Comparison of ENCODE assay signal across 21 cellular contexts in genomic region chr14:23432946-23433345, GRCh38. TPM values are rescaled to one million over a fixed set of nuclear protein-coding genes. Genes with fewer than 3 reads are reported as not detected.
A peak's percentile ranks its signal among the peaks of the same experiment; 100 is the strongest.
DNase-seq lines count a peak whose midpoint lies in the region; ATAC-seq, FAIRE-seq and TF ChIP-seq lines count a peak whose summit lies in the region.
"Had no signal": no experiment of that assay in that cellular context is flagged by ENCODE, and none has a peak within 500 bp of the region (broad histone marks: within the 10 kb centered on the region; RNA-seq: fewer than 3 reads in every experiment).

No MANE protein-coding gene starts in this region.

- H4K20me1 ChIP-seq in H1 (replicated peaks in 1 of 2; ENCODE audit: control insufficient read depth in 1 of 2, insufficient read depth in 2 of 2, low read length in 2 of 2) = no peaks in the 10 kb centered on the region
- H4K20me1 ChIP-seq: BLaER1 treated with 17β-estradiol and CSF1 and Interleukin-3, amounts not matched to agents 10 nM and 100 nM had no signal

- H3K27me3 ChIP-seq in heart left ventricle (no peaks in the 10 kb centered on the region), H1 (replicated peaks in 1 of 4; ENCODE audit: control insufficient read depth in 3 of 4, extremely low read depth in 1 of 4, insufficient read depth in 3 of 4, low read length in 3 of 4) (no peaks in the 10 kb centered on the region; a peak in 1 of 7 replicates), neuronal stem cell (ENCODE audit: control insufficient read depth in 3 of 3, insufficient read depth in 3 of 3, low read depth in 1 of 3, low read length in 3 of 3) (no peaks in the 10 kb centered on the region), tibial artery (peaks cover 0 to 12% of the 10 kb centered on the region in 2 donors)
- H3K27me3 ChIP-seq: BLaER1 treated with 17β-estradiol and CSF1 and Interleukin-3, amounts not matched to agents 10 nM and 100 nM had no signal

- H2AFZ ChIP-seq in H1 (ENCODE audit: low read length) (no peak overlapping the region), neuronal stem cell (ENCODE audit: low read length) (no peak overlapping the region)

- H3K9me3 ChIP-seq in heart left ventricle (no peaks in the 10 kb centered on the region), H1 (ENCODE audit: insufficient read depth in 2 of 2, low read depth in 1 of 2, low read length in 1 of 2) (no peaks in the 10 kb centered on the region; a peak in 1 of 4 replicates), neuronal stem cell (replicated peaks in 1 of 2; ENCODE audit: control insufficient read depth in 2 of 2, insufficient read depth in 1 of 2, low read depth in 1 of 2, low read length in 2 of 2) (peaks cover 0 to 2% of the 10 kb centered on the region in 2 donors), tibial artery (no peaks in the 10 kb centered on the region)
- H3K9me3 ChIP-seq: BLaER1 treated with 17β-estradiol and CSF1 and Interleukin-3, amounts not matched to agents 10 nM and 100 nM had no signal

- H4K91ac ChIP-seq in H1 (replicated peaks; ENCODE audit: insufficient read length, low read length) = no peak overlapping the region
- H4K91ac ChIP-seq in neuronal stem cell (ENCODE audit: low read depth, low read length, poor library complexity) = no peak overlapping the region

- H3K14ac ChIP-seq in H1 (ENCODE audit: insufficient read length) (no peak overlapping the region), neuronal stem cell (ENCODE audit: low read length) (no peak overlapping the region)

- H3K27ac ChIP-seq in heart left ventricle (peak overlapping the region in 8 of 12 donors; percentile 72 to 97 (median 91)), H1 (ENCODE audit: low read depth, low read length) (no peak overlapping the region), neuronal stem cell (replicated peaks; ENCODE audit: low read length) (no peak overlapping the region), tibial artery (no peak overlapping the region)
- H3K27ac ChIP-seq: BLaER1 treated with 17β-estradiol and CSF1 and Interleukin-3, amounts not matched to agents 10 nM and 100 nM had no signal

- DNase-seq in heart left ventricle (peak in 2 of 5 donors; percentile 7 to 17), Right ventricle myocardium inferior (ENCODE audit: missing footprints) (no peak), H1 (ENCODE audit: low read depth in 1 of 2, low spot score in 2 of 2) (no peak), neuronal stem cell (ENCODE audit: low spot score) (no peak), tibial artery (peak; percentile 2 to 57), RPMI8226 (no peak)
- DNase-seq: Calu3; CD8-positive, alpha-beta T cell; DMS53; GOT3; NCI-H1092 treated with DMSO at 0.1 percent for 48 hours; NCI-H146; NCI-H2081; NCI-H2171 treated with DMSO at 0.1 percent for 48 hours; SIG-M5 had no signal

- no peak overlapping the region for H3K4me2 ChIP-seq in H1 (ENCODE audit: insufficient read depth in 1 of 2, low read depth in 2 of 2, low read length in 2 of 2)
- H3K4me2 ChIP-seq in neuronal stem cell (ENCODE audit: insufficient read depth, low read length, poor library complexity, severe bottlenecking) = no peak overlapping the region
- H3K4me2 ChIP-seq: BLaER1 treated with 17β-estradiol and CSF1 and Interleukin-3, amounts not matched to agents 10 nM and 100 nM had no signal

- H2BK15ac ChIP-seq in H1 (ENCODE audit: low read length) = 0 out of 2 replicates have a peak overlapping the region, but pooled peaks have one; percentile 46
- H2BK15ac ChIP-seq in neuronal stem cell (ENCODE audit: low read length) = no peak overlapping the region

- WGBS in heart left ventricle, 4 donors = 40 to 64% (median 48%) methylated on average over 10 of the region's 10 CpGs
- 88% methylated on average over 10 of the region's 10 CpGs; no CpG with 5 or more reads in 1 of the 2 experiments for WGBS in H1 (ENCODE audit: extremely low coverage in 1 of 2, insufficient coverage in 1 of 2, insufficient read length in 1 of 2, insufficient replicate concordance in 2 of 2, low coverage in 1 of 2, low lambda C conversion rate in 2 of 2, missing lambda C conversion rate in 1 of 2), 2 experiments
- no CpG with 5 or more reads among the region's 10 CpGs for WGBS in neuronal stem cell (ENCODE audit: extremely low coverage in 2 of 2, insufficient read length in 2 of 2, insufficient replicate concordance in 1 of 2), 2 donors

- no peak overlapping the region for H4K5ac ChIP-seq in H1 (ENCODE audit: insufficient read length, low read depth, low read length)

- no peak overlapping the region for H4K8ac ChIP-seq in H1 (ENCODE audit: extremely low read depth, insufficient read depth, low read length)
- no peak overlapping the region for H4K8ac ChIP-seq in neuronal stem cell (ENCODE audit: low read depth, low read length)

- TF ChIP-seq CTCF in heart left ventricle (IDR thresholded peaks at IDR 0.05) (no peak), H1 (IDR thresholded peaks at IDR 0.05; ENCODE audit: control extremely low read depth in 1 of 3, insufficient read depth in 1 of 3, low read depth in 1 of 3, low read length in 3 of 3) (no peak), tibial artery (IDR thresholded peaks at IDR 0.05) (no peak)

- H3K9ac ChIP-seq in H1 (replicated peaks in 1 of 4; ENCODE audit: extremely low read depth in 1 of 4, low read depth in 3 of 4, low read length in 3 of 4) (no peak overlapping the region), neuronal stem cell (ENCODE audit: low read depth, low read length, poor library complexity) (no peak overlapping the region)
- H3K9ac ChIP-seq: BLaER1 treated with 17β-estradiol and CSF1 and Interleukin-3, amounts not matched to agents 10 nM and 100 nM had no signal

- H3K79me2 ChIP-seq in H1 (ENCODE audit: control insufficient read depth in 1 of 2, insufficient read depth in 2 of 2, low read length in 2 of 2) = no peaks in the 10 kb centered on the region

- ATAC-seq in heart left ventricle = no peak
- ATAC-seq in Right ventricle myocardium inferior = no peak
- no peak for ATAC-seq in GM21390 (IDR thresholded peaks at IDR 0.05; ENCODE audit: unreplicated experiment)
- ATAC-seq: CD8-positive, alpha-beta T cell had no signal

- H3K4me1 ChIP-seq in heart left ventricle = peaks cover 0 to 21% (median 4%) of the 10 kb centered on the region in 12 donors
- H3K4me1 ChIP-seq in H1 (replicated peaks in 1 of 4; ENCODE audit: control insufficient read depth in 3 of 4, insufficient read depth in 4 of 4, low read length in 3 of 4) = peaks cover 0 to 4% (median 0%) of the 10 kb centered on the region in 4 experiments; a peak in 1 of 7 replicates
- peaks cover 40 to 43% of the 10 kb centered on the region in 2 donors for H3K4me1 ChIP-seq in neuronal stem cell (ENCODE audit: control insufficient read depth in 2 of 2, insufficient read depth in 1 of 2, low read depth in 1 of 2, low read length in 2 of 2)
- no peaks in the 10 kb centered on the region for H3K4me1 ChIP-seq in tibial artery

- intact Hi-C loops in heart left ventricle (cut with DNase I) = no loop called here
- intact Hi-C loops in Right ventricle myocardium inferior (cut with DNase I) = no loop called here
- intact Hi-C loops in tibial artery (cut with DNase I; ENCODE audit: low total_unique reads) = no loop called here

- POLR2A ChIA-PET in H1 (lab: Charles Lee; ENCODE audit: partially characterized antibody) = no interaction called here

- FAIRE-seq in H1 (lab: Jason Lieb, UNC) = no peak
- FAIRE-seq: GM12891, RCC 7860 had no signal

- TF ChIP-seq RAD21 in H1 (IDR thresholded peaks at IDR 0.05 in 1 of 2, conservative IDR thresholded peaks at IDR 0.05 in 1 of 2; ENCODE audit: low read depth in 2 of 2, low read length in 2 of 2) = no peak

- no peaks in the 10 kb centered on the region for H3K23me2 ChIP-seq in H1 (ENCODE audit: low read depth, low read length)

- H2BK12ac ChIP-seq in H1 (ENCODE audit: low read depth, low read length) (no peak overlapping the region), neuronal stem cell (ENCODE audit: low read length) (peak overlapping the region; percentile 69)

- H2BK120ac ChIP-seq in H1 (replicated peaks; ENCODE audit: low read depth, low read length) (no peak overlapping the region), neuronal stem cell (ENCODE audit: low read depth, low read length) (no peak overlapping the region)

- TF ChIP-seq POLR2A in heart left ventricle (IDR thresholded peaks at IDR 0.05) (no peak), H1 (IDR thresholded peaks at IDR 0.05; ENCODE audit: control extremely low read depth in 1 of 2, low read depth in 2 of 2, low read length in 2 of 2) (no peak)

- H3K36me3 ChIP-seq in heart left ventricle = peaks cover 0 to 70% (median 34%) of the 10 kb centered on the region in 9 donors
- H3K36me3 ChIP-seq in H1 (ENCODE audit: control insufficient read depth in 2 of 4, insufficient read depth in 4 of 4, low read length in 3 of 4) = no peaks in the 10 kb centered on the region
- H3K36me3 ChIP-seq in neuronal stem cell (replicated peaks in 1 of 2; ENCODE audit: control insufficient read depth in 2 of 2, insufficient read depth in 2 of 2, low read length in 2 of 2) = no peaks in the 10 kb centered on the region
- no peaks in the 10 kb centered on the region for H3K36me3 ChIP-seq in tibial artery
- H3K36me3 ChIP-seq: BLaER1 treated with 17β-estradiol and CSF1 and Interleukin-3, amounts not matched to agents 10 nM and 100 nM had no signal

- CTCF ChIA-PET in H1 (lab: Charles Lee; ENCODE audit: partially characterized antibody) = interaction anchor here (0.7 to 1.2 kb wide), 3 partner anchors 17 to 53 kb away, joined by 3 to 4 read pairs (median 3); no protein-coding TSS in a partner anchor

- H3K23ac ChIP-seq in H1 (ENCODE audit: insufficient read length) (no peak overlapping the region), neuronal stem cell (ENCODE audit: low read depth, low read length, poor library complexity) (no peak overlapping the region)

- H3K4me3 ChIP-seq in heart left ventricle = peak overlapping the region in 2 of 12 donors; percentile 54 to 59
- no peak overlapping the region for H3K4me3 ChIP-seq in H1 (ENCODE audit: extremely low read depth in 1 of 4, insufficient read depth in 2 of 4, low read depth in 3 of 4, low read length in 4 of 4)
- H3K4me3 ChIP-seq in neuronal stem cell (ENCODE audit: low read length in 2 of 2) = no peak overlapping the region
- no peak overlapping the region for H3K4me3 ChIP-seq in tibial artery
- H3K4me3 ChIP-seq: BLaER1 treated with 17β-estradiol and CSF1 and Interleukin-3, amounts not matched to agents 10 nM and 100 nM had no signal

- H3K79me1 ChIP-seq in H1 (ENCODE audit: low read depth, low read length) (peaks cover 3% of the 10 kb centered on the region; the same call in 1 of the 2 replicates), neuronal stem cell (ENCODE audit: low read depth, low read length) (peaks cover 4% of the 10 kb centered on the region)

- no peak overlapping the region for H3K18ac ChIP-seq in H1 (ENCODE audit: extremely low read depth, low read length)
- H3K18ac ChIP-seq in neuronal stem cell (ENCODE audit: low read length) = no peak overlapping the region

- H3K4ac ChIP-seq in H1 (replicated peaks; ENCODE audit: insufficient read length, low read depth, low read length) = no peak overlapping the region
- H3K4ac ChIP-seq in neuronal stem cell (ENCODE audit: low read length) = no peak overlapping the region

- TF ChIP-seq EP300 in H1 (IDR thresholded peaks at IDR 0.05; ENCODE audit: borderline replicate concordance in 1 of 2, low read depth in 2 of 2, low read length in 2 of 2) = no peak

- H2BK5ac ChIP-seq in H1 (ENCODE audit: low read depth, low read length) (no peak overlapping the region), neuronal stem cell (ENCODE audit: low read length) (peak overlapping the region; percentile 35)

- H3K56ac ChIP-seq in H1 (replicated peaks; ENCODE audit: insufficient read length, low read depth, low read length) = no peak overlapping the region

- no peak overlapping the region for H2AK5ac ChIP-seq in H1 (ENCODE audit: low read depth, low read length)
- peak overlapping the region; percentile 49 for H2AK5ac ChIP-seq in neuronal stem cell (ENCODE audit: low read depth, low read length)

- H2BK20ac ChIP-seq in H1 (ENCODE audit: low read length) = no peak overlapping the region

RNA-seq across cellular contexts. Expression of gene MYH7, which starts 2.5 kb away (rescaled TPM):
- total RNA-seq in heart left ventricle (over 10,000 TPM in 7 of 9 donors, 1,000 to 10,000 TPM in 2; 6,202 to 23,825 (median 18,310) TPM), Right ventricle myocardium inferior (11,833 TPM)
- polyA plus RNA-seq in heart left ventricle (over 10,000 TPM in 1 of 2 donors, 100 to 1,000 TPM in 1; 727 to 12,111 TPM), H1 (2011; rRNA removed) (0.02 TPM in 1 of 2 replicates, not detected in the other)
- total RNA-seq in H1 (2021; fragmentation: NEBNext Ultra II Directional; extraction: Animal tissue kit (Norgen Biotek cat#: 25700)) = not detected in 2 replicates
- not detected for polyA plus RNA-seq in H1 (2011; cell fraction: cytosol; rRNA removed)
- 0.01 TPM for polyA plus RNA-seq in H1 (2011; cell fraction: nucleus; rRNA removed)
- polyA plus RNA-seq in H1 (2012, experiment 1 of 2) = 0.03 TPM in 1 of 4 replicates, not detected in the others
- not detected for polyA plus RNA-seq in H1 (2012, experiment 2 of 2)
- polyA plus RNA-seq in H1 (2013, experiment 1 of 2) = not detected
- polyA plus RNA-seq in H1 (2013, experiment 2 of 2) = under 0.01 TPM
- polyA minus RNA-seq in H1 (2011; rRNA and poly(A)+ RNA removed) = not detected in 2 replicates
- not detected for polyA minus RNA-seq in H1 (2011; cell fraction: cytosol; rRNA and poly(A)+ RNA removed)
- polyA minus RNA-seq in H1 (2011; cell fraction: nucleus; rRNA and poly(A)+ RNA removed) = not detected
- polyA plus RNA-seq in neuronal stem cell (2013, experiment 1 of 2) = 0.20 TPM
- polyA plus RNA-seq in neuronal stem cell (2013, experiment 2 of 2) = 0.19 TPM
- total RNA-seq: Calu3; CD8-positive, alpha-beta T cell; NCI-H460 had no signal

RNA-seq across cellular contexts. Expression of gene MYH6, which starts 24.9 kb away (rescaled TPM):
- total RNA-seq in heart left ventricle (1,000 to 10,000 TPM in 4 of 9 donors, 100 to 1,000 TPM in 4, 10 to 100 TPM in 1; 76.8 to 4,027 (median 602) TPM), Right ventricle myocardium inferior (3,910 TPM)
- polyA plus RNA-seq in heart left ventricle (1,000 to 10,000 TPM; 1,673 to 5,104 TPM), H1 (2011; rRNA removed) (0.03 and 0.05 TPM in 2 replicates)
- total RNA-seq in H1 (2021; fragmentation: NEBNext Ultra II Directional; extraction: Animal tissue kit (Norgen Biotek cat#: 25700)) = not detected in 2 replicates
- 0.06 TPM for polyA plus RNA-seq in H1 (2011; cell fraction: cytosol; rRNA removed)
- 0.16 TPM for polyA plus RNA-seq in H1 (2011; cell fraction: nucleus; rRNA removed)
- polyA plus RNA-seq in H1 (2012, experiment 1 of 2) = 0.04 to 0.08 TPM (median 0.08 TPM) in 3 of 4 replicates, not detected in the other
- not detected for polyA plus RNA-seq in H1 (2012, experiment 2 of 2)
- polyA plus RNA-seq in H1 (2013, experiment 1 of 2) = 0.04 TPM
- polyA plus RNA-seq in H1 (2013, experiment 2 of 2) = 0.02 TPM
- 0.25 TPM in 1 of 2 replicates, not detected in the other for polyA minus RNA-seq in H1 (2011; rRNA and poly(A)+ RNA removed)
- not detected for polyA minus RNA-seq in H1 (2011; cell fraction: cytosol; rRNA and poly(A)+ RNA removed)
- polyA minus RNA-seq in H1 (2011; cell fraction: nucleus; rRNA and poly(A)+ RNA removed) = not detected
- polyA plus RNA-seq in neuronal stem cell (2013, experiment 1 of 2) = 0.03 TPM
- polyA plus RNA-seq in neuronal stem cell (2013, experiment 2 of 2) = 0.04 TPM
- total RNA-seq: Calu3; CD8-positive, alpha-beta T cell; LHCN-M2; NCI-H460 had no signal

RNA-seq across cellular contexts. Expression of gene NGDN, which starts 36.6 kb away (rescaled TPM):
- total RNA-seq in heart left ventricle (10 to 100 TPM; 16.5 to 23.4 (median 18.7) TPM), Right ventricle myocardium inferior (19.8 TPM)
- polyA plus RNA-seq in heart left ventricle (10 to 100 TPM; 17.8 to 43.4 TPM), H1 (2011; rRNA removed) (22.4 and 39.8 TPM in 2 replicates)
- total RNA-seq in H1 (2021; fragmentation: NEBNext Ultra II Directional; extraction: Animal tissue kit (Norgen Biotek cat#: 25700)) = 48.8 and 56.0 TPM in 2 replicates
- polyA plus RNA-seq in H1 (2011; cell fraction: cytosol; rRNA removed) = 65.2 TPM
- 25.3 TPM for polyA plus RNA-seq in H1 (2011; cell fraction: nucleus; rRNA removed)
- 54.0 to 81.0 TPM (median 68.1 TPM) in 4 replicates for polyA plus RNA-seq in H1 (2012, experiment 1 of 2)
- 8.9 TPM for polyA plus RNA-seq in H1 (2012, experiment 2 of 2)
- 78.2 TPM for polyA plus RNA-seq in H1 (2013, experiment 1 of 2)
- 73.8 TPM for polyA plus RNA-seq in H1 (2013, experiment 2 of 2)
- polyA minus RNA-seq in H1 (2011; rRNA and poly(A)+ RNA removed) = 32.5 and 41.8 TPM in 2 replicates
- 12.8 TPM for polyA minus RNA-seq in H1 (2011; cell fraction: cytosol; rRNA and poly(A)+ RNA removed)
- 35.4 TPM for polyA minus RNA-seq in H1 (2011; cell fraction: nucleus; rRNA and poly(A)+ RNA removed)
- polyA plus RNA-seq in neuronal stem cell (2013, experiment 1 of 2) = 75.8 TPM
- 73.0 TPM for polyA plus RNA-seq in neuronal stem cell (2013, experiment 2 of 2)

RNA-seq across cellular contexts. Expression of gene CMTM5, which starts 56.1 kb away (rescaled TPM):
- total RNA-seq in heart left ventricle = under 1 TPM in 5 of 9 donors, not detected in 4; 0.32 to 0.92 (median 0.64) TPM
- 1 to 10 TPM; 1.6 to 1.8 TPM for polyA plus RNA-seq in heart left ventricle
- total RNA-seq in Right ventricle myocardium inferior = 0.92 TPM
- not detected in 2 replicates for total RNA-seq in H1 (2021; fragmentation: NEBNext Ultra II Directional; extraction: Animal tissue kit (Norgen Biotek cat#: 25700))
- 2.1 and 2.8 TPM in 2 replicates for polyA plus RNA-seq in H1 (2011; rRNA removed)
- 1.4 TPM for polyA plus RNA-seq in H1 (2011; cell fraction: cytosol; rRNA removed)
- 2.1 TPM for polyA plus RNA-seq in H1 (2011; cell fraction: nucleus; rRNA removed)
- polyA plus RNA-seq in H1 (2012, experiment 1 of 2) = 0.29 to 0.90 TPM (median 0.57 TPM) in 4 replicates
- 1.1 TPM for polyA plus RNA-seq in H1 (2012, experiment 2 of 2)
- polyA plus RNA-seq in H1 (2013, experiment 1 of 2) = 0.06 TPM
- polyA plus RNA-seq in H1 (2013, experiment 2 of 2) = 0.22 TPM
- polyA minus RNA-seq in H1 (2011; rRNA and poly(A)+ RNA removed) = 0.66 and 2.6 TPM in 2 replicates
- not detected for polyA minus RNA-seq in H1 (2011; cell fraction: cytosol; rRNA and poly(A)+ RNA removed)
- polyA minus RNA-seq in H1 (2011; cell fraction: nucleus; rRNA and poly(A)+ RNA removed) = not detected
- polyA plus RNA-seq in neuronal stem cell (2013, experiment 1 of 2) = 5.0 TPM
- polyA plus RNA-seq in neuronal stem cell (2013, experiment 2 of 2) = 4.4 TPM
- total RNA-seq: Calu3; CD8-positive, alpha-beta T cell; LHCN-M2; NCI-H460 had no signal

Comparison
In these comparisons a context has a peak if more than half of its experiments do, and no peak if none do; other contexts are left out.
1. DNase-seq: peak in tibial artery (2 of 2); none in Right ventricle myocardium inferior (single experiment), H1 (0 of 2), neuronal stem cell (single experiment) and RPMI8226 (single experiment).
2. H3K27ac ChIP-seq: peak in heart left ventricle (8 of 12); none in H1 (single experiment), neuronal stem cell (single experiment) and tibial artery (0 of 2).
3. RNA of gene MYH7, which starts 2.5 kb away (total RNA-seq): 6,202 to 23,825 TPM in heart left ventricle and 11,833 TPM in Right ventricle myocardium inferior (single experiment); not detected in H1; every median in the first group is over 1,000 times any median in the second.
4. RNA of gene MYH6, which starts 24.9 kb away (total RNA-seq): 3,910 TPM in Right ventricle myocardium inferior (single experiment) and 76.8 to 4,027 TPM in heart left ventricle; not detected in H1; every median in the first group is over 10 times any median in the second.